In the genomic region with DNA sequence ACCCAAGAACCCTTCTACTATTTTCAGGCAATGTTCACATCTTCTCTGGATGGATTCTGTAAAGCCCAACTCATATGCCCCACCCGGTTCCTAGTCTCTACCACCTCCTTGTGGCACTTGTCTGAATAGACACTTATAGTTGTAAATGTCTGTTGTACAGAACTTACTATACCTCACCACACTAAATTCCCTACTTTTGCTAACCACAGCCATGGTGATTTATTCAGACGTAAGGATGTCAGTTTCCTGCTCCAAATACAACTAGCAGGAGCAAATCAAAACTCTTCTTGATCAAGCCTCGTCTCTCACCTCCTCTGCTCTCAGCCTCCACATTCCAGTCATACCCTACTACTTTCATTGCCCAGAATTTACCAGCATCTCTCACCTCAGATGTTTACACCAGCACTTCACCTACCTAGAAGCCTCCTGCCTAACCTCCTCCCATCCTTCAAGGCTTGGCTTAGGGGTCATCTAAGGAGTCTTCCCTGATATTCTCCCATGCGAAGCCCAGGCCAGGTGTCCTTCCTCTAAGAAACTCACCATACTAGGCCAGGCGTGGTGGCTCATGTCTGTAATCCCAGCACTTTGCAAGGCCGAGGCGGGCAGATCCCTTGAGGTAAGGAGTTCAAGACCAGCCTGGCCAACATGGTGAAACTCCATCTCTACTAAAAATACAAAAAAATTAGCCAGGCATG, we compare ENCODE assay signal across 8 cellular contexts.
DNase-seq lines count a peak whose midpoint lies in the region; TF ChIP-seq lines count a peak whose summit lies in the region.

No MANE protein-coding gene starts in this region.

- BruUV-seq in MCF 10A (replicated peaks; lab: Mats Ljungman, UMichigan) = no TSS peak

- CTCF ChIA-PET in MCF 10A (lab: Yijun Ruan, JAX) = interaction anchor here (0.6 to 1.0 kb wide), 3 partner anchors 73 to 601 kb away, joined by 3 to 4 read pairs (median 4); no protein-coding TSS in a partner anchor

- H3K27ac ChIP-seq in breast epithelium (no peak overlapping the region), Karpas-422 (ENCODE audit: low read length) (peak overlapping the region; percentile 91), neural progenitor cell (no peak overlapping the region), suprapubic skin (no peak overlapping the region)

- H3K36me3 ChIP-seq in breast epithelium (no peaks in the 10 kb centered on the region), Karpas-422 (ENCODE audit: insufficient read depth, low read length) (no peaks in the 10 kb centered on the region), neural progenitor cell (no peaks in the 10 kb centered on the region), suprapubic skin (no peaks in the 10 kb centered on the region)

- 89% methylated on average over 7 of the region's 7 CpGs for WGBS in suprapubic skin

- peaks cover 62% of the 10 kb centered on the region for H4K20me1 ChIP-seq in Karpas-422 (ENCODE audit: insufficient read depth, low read depth, low read length)
- peaks cover 12% of the 10 kb centered on the region for H4K20me1 ChIP-seq in neural progenitor cell (ENCODE audit: low read depth)

- H3K27me3 ChIP-seq in breast epithelium (no peaks in the 10 kb centered on the region), Karpas-422 (ENCODE audit: low read length) (no peaks in the 10 kb centered on the region), neural progenitor cell (no peaks in the 10 kb centered on the region), suprapubic skin (no peaks in the 10 kb centered on the region)

- no peak for TF ChIP-seq EP300 in suprapubic skin (IDR thresholded peaks at IDR 0.05)

- intact Hi-C loops in MCF 10A (cut with micrococcal nuclease) = loop anchor here (1.0 to 5.0 kb wide), 3 partner anchors 73 to 204 kb away; partner anchors contain the start of gene MAPKAP1
- intact Hi-C loops in breast epithelium (cut with DNase I; ENCODE audit: low total_unique reads) = no loop called here

- H3K27me3 Mint-ChIP-seq in MCF 10A (ENCODE audit: insufficient read depth, unreplicated experiment) (no peaks in the 10 kb centered on the region), neural progenitor cell (ENCODE audit: insufficient read depth, low read depth) (no peaks in the 10 kb centered on the region)
- H3K27me3 Mint-ChIP-seq in T-helper 2 cell treated with Interferon-gamma antibody and Interleukin-4, amounts not matched to agents 5 μg/mL and 100 μg/mL, for 36 hours (ENCODE audit: low read depth) = no peaks in the 10 kb centered on the region

- DNase-seq in MCF 10A (ENCODE audit: unreplicated experiment) = peak; percentile 56
- DNase-seq in breast epithelium (ENCODE audit: low spot score in 2 of 2) = no peak
- peak; percentile 84 for DNase-seq in Karpas-422
- peak; percentile 28 for DNase-seq in T-helper 2 cell treated with Interferon-gamma antibody and Interleukin-4, amounts not matched to agents 5 μg/mL and 100 μg/mL, for 36 hours (ENCODE audit: low spot score)
- DNase-seq in epithelial cell of proximal tubule (ENCODE audit: low read depth) = no peak
- peak; percentile 59 for DNase-seq in neural progenitor cell (ENCODE audit: low spot score)
- DNase-seq in suprapubic skin (ENCODE audit: low spot score in 2 of 2) = no peak
- no peak for DNase-seq in middle frontal gyrus (ENCODE audit: extremely low spot score, low spot score)

- H3K9me3 ChIP-seq in breast epithelium (no peaks in the 10 kb centered on the region), Karpas-422 (ENCODE audit: low read length) (no peaks in the 10 kb centered on the region), neural progenitor cell (ENCODE audit: low read depth) (no peaks in the 10 kb centered on the region), suprapubic skin (no peaks in the 10 kb centered on the region)

- no peak overlapping the region for H3K4me3 ChIP-seq in breast epithelium
- no peak overlapping the region; the same call in 1 of the 2 replicates for H3K4me3 ChIP-seq in Karpas-422 (ENCODE audit: low read length)
- H3K4me3 ChIP-seq in epithelial cell of proximal tubule (ENCODE audit: low read depth, low read length) = no peak overlapping the region
- H3K4me3 ChIP-seq in neural progenitor cell = no peak overlapping the region
- no peak overlapping the region for H3K4me3 ChIP-seq in suprapubic skin

- H3K4me1 Mint-ChIP-seq in MCF 10A (ENCODE audit: insufficient read depth, unreplicated experiment) (peaks cover 43% of the 10 kb centered on the region), neural progenitor cell (peaks cover 25% of the 10 kb centered on the region)
- peaks cover 51% of the 10 kb centered on the region for H3K4me1 Mint-ChIP-seq in T-helper 2 cell treated with Interferon-gamma antibody and Interleukin-4, amounts not matched to agents 5 μg/mL and 100 μg/mL, for 36 hours (ENCODE audit: low read depth)

- H3K4me3 Mint-ChIP-seq in MCF 10A (ENCODE audit: unreplicated experiment) (no peak overlapping the region), neural progenitor cell (no peak overlapping the region)
- no peak overlapping the region for H3K4me3 Mint-ChIP-seq in T-helper 2 cell treated with Interferon-gamma antibody and Interleukin-4, amounts not matched to agents 5 μg/mL and 100 μg/mL, for 36 hours

- H3K9me2 ChIP-seq in Karpas-422 (replicated peaks; ENCODE audit: insufficient read depth, low read length) = no peaks in the 10 kb centered on the region

- TF ChIP-seq CTCF in MCF 10A (IDR thresholded peaks at IDR 0.05; ENCODE audit: unreplicated experiment) (peak; percentile 38), breast epithelium (IDR thresholded peaks at IDR 0.05) (peak in 1 of 3 donors; percentile 38), epithelial cell of proximal tubule (conservative IDR thresholded peaks at IDR 0.05; ENCODE audit: low read depth, low read length) (peak; percentile 70), neural progenitor cell (IDR thresholded peaks at IDR 0.05) (peak; percentile 64), suprapubic skin (IDR thresholded peaks at IDR 0.05) (peak in 1 of 2 donors; percentile 33)

- POLR2A ChIA-PET in MCF 10A (lab: Yijun Ruan, JAX) = interaction anchor here (2.0 kb wide), 1 partner anchor 75 kb away, joined by 6 read pairs; the partner anchor contains the start of gene MAPKAP1

- H3K27ac Mint-ChIP-seq in MCF 10A (ENCODE audit: low read depth, unreplicated experiment) = no peak overlapping the region
- no peak overlapping the region for H3K27ac Mint-ChIP-seq in T-helper 2 cell treated with Interferon-gamma antibody and Interleukin-4, amounts not matched to agents 5 μg/mL and 100 μg/mL, for 36 hours
- H3K27ac Mint-ChIP-seq in neural progenitor cell = peak overlapping the region; percentile 12

- H3K4me1 ChIP-seq in breast epithelium = peaks cover 0 to 8% of the 10 kb centered on the region in 2 donors
- H3K4me1 ChIP-seq in Karpas-422 (ENCODE audit: low read length) = peaks cover 74% of the 10 kb centered on the region
- H3K4me1 ChIP-seq in neural progenitor cell = peaks cover 11% of the 10 kb centered on the region
- peaks cover 21% of the 10 kb centered on the region for H3K4me1 ChIP-seq in suprapubic skin

- peaks cover 5% of the 10 kb centered on the region for H3K36me3 Mint-ChIP-seq in MCF 10A (ENCODE audit: insufficient read depth, unreplicated experiment)
- no peaks in the 10 kb centered on the region for H3K36me3 Mint-ChIP-seq in T-helper 2 cell treated with Interferon-gamma antibody and Interleukin-4, amounts not matched to agents 5 μg/mL and 100 μg/mL, for 36 hours (ENCODE audit: low read depth)
- H3K36me3 Mint-ChIP-seq in neural progenitor cell = no peaks in the 10 kb centered on the region

- peaks cover 48% of the 10 kb centered on the region for H3K79me2 ChIP-seq in Karpas-422 (ENCODE audit: low read length)
- peaks cover 56% of the 10 kb centered on the region for H3K79me2 ChIP-seq in neural progenitor cell (ENCODE audit: low read depth)

- TF ChIP-seq POLR2A in breast epithelium (IDR thresholded peaks at IDR 0.05) = no peak
- no peak for TF ChIP-seq POLR2A in suprapubic skin (IDR thresholded peaks at IDR 0.05)

- H3K9me3 Mint-ChIP-seq in MCF 10A (ENCODE audit: unreplicated experiment) (no peaks in the 10 kb centered on the region), neural progenitor cell (no peaks in the 10 kb centered on the region)
- no peaks in the 10 kb centered on the region for H3K9me3 Mint-ChIP-seq in T-helper 2 cell treated with Interferon-gamma antibody and Interleukin-4, amounts not matched to agents 5 μg/mL and 100 μg/mL, for 36 hours

- H3K9ac ChIP-seq in Karpas-422 (ENCODE audit: low read length) (peak overlapping the region; percentile 29; the same call in 1 of the 2 replicates), neural progenitor cell (no peak overlapping the region)

- H3F3A ChIP-seq in neural progenitor cell (ENCODE audit: low read depth) = no peaks in the 10 kb centered on the region

- H2AFZ ChIP-seq in Karpas-422 (ENCODE audit: low read length) = no peak overlapping the region
- no peak overlapping the region for H2AFZ ChIP-seq in neural progenitor cell (replicated peaks)

- H3K4me2 ChIP-seq in Karpas-422 (ENCODE audit: low read depth, low read length, poor library complexity, severe bottlenecking) (peak overlapping the region; percentile 79), neural progenitor cell (no peak overlapping the region)

Comparison
In these comparisons a context has a peak if more than half of its experiments do, and no peak if none do; other contexts are left out.
1. DNase-seq: peak in MCF 10A (single experiment), Karpas-422 (single experiment), T-helper 2 cell treated with Interferon-gamma antibody and Interleukin-4, amounts not matched to agents 5 μg/mL and 100 μg/mL, for 36 hours (single experiment) and neural progenitor cell (single experiment); none in breast epithelium (0 of 2), epithelial cell of proximal tubule (single experiment), suprapubic skin (0 of 2) and middle frontal gyrus (single experiment).